8 cellular contexts compared by ENCODE assay signal in the genomic region with DNA sequence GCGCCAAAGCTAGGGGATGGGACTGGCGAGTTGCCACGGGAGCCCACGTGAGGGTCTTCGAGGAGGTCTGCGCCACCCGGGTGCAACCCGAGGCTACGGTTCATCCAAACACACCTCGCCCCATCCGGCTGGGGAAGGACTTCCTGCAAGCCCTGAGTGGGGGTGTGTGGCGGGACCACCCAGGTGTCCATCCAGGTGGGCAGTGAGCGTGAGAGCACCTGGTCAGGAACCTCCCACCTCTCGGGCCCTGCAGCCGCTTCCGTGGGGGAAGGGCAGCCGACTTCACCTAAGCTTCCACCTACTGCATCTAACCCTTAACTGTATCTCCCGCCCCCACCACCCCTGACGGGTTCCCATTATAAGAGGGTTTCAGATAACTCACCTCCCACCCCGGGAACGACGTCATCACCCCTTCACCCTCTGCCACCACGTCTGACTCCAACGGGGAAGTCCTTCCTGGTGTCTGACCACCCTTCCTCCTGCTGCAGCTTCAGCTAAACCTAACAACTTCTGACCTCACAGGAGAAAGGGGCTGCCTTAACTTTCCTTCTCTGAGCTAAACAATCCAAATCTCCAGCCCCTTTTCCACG. TPM values are rescaled to one million over a fixed set of nuclear protein-coding genes. Genes with fewer than 3 reads are reported as not detected.
DNase-seq lines count a peak whose midpoint lies in the region.
"Had no signal": no experiment of that assay in that cellular context is flagged by ENCODE, and none has a peak within 500 bp of the region (broad histone marks: within the 10 kb centered on the region; RNA-seq: fewer than 3 reads in every experiment).

No MANE protein-coding gene starts in this region.

- no peak overlapping the region for H3K14ac ChIP-seq in trophoblast cell (ENCODE audit: low read length)

- H3K27me3 ChIP-seq in HUES48 (ENCODE audit: control insufficient read depth, insufficient read depth, low read length) (peaks cover 53% of the 10 kb centered on the region), duodenal mucosa (ENCODE audit: control insufficient read depth in 1 of 2, insufficient read depth in 2 of 2, low read length in 2 of 2) (peaks cover 47 to 54% of the 10 kb centered on the region in 2 donors), trophoblast cell (ENCODE audit: insufficient read depth, low read length) (peaks cover 11% of the 10 kb centered on the region)

- H4K8ac ChIP-seq in trophoblast cell (ENCODE audit: low read depth, low read length), result no peak overlapping the region

- no peak overlapping the region for H3K9ac ChIP-seq in HUES48 (ENCODE audit: low read depth, low read length)
- peak overlapping the region in 1 of 2 donors; percentile 38 for H3K9ac ChIP-seq in duodenal mucosa (ENCODE audit: low read depth in 1 of 2, low read length in 2 of 2)
- H3K9ac ChIP-seq in trophoblast cell (ENCODE audit: low read length), result no peak overlapping the region

- peak; percentile 28 for DNase-seq in stimulated activated CD8-positive, alpha-beta memory T cell treated with anti-CD3 and anti-CD28 coated beads, Interleukin-12 subunit alpha, Interleukin-12 subunit beta, amount 100 ng/mL, for 4 hours (ENCODE audit: low read depth)
- DNase-seq in trophoblast cell, result no peak
- DNase-seq in MV-4-11 (lab: John Stamatoyannopoulos, UW), result no peak
- no peak for DNase-seq in NCI-H1105 (lab: John Stamatoyannopoulos, UW)

- H3K27me3 Mint-ChIP-seq in T-helper 1 cell treated with Interleukin-12 subunit alpha and Interleukin-12 subunit beta and Interleukin-4 antibody, amounts not matched to agents 30 μg/mL and 1 μg/mL, for 36 hours (ENCODE audit: low read depth), result peaks cover 34% of the 10 kb centered on the region

- H4K12ac ChIP-seq in trophoblast cell (ENCODE audit: low read depth, low read length), result no peak overlapping the region

- WGBS in trophoblast cell (ENCODE audit: extremely low coverage, insufficient coverage, insufficient read length), result no CpG with 5 or more reads among the region's 25 CpGs

- peaks cover 24% of the 10 kb centered on the region for H3K4me1 Mint-ChIP-seq in T-helper 1 cell treated with Interleukin-12 subunit alpha and Interleukin-12 subunit beta and Interleukin-4 antibody, amounts not matched to agents 30 μg/mL and 1 μg/mL, for 36 hours (ENCODE audit: low read depth)

- H3K9me3 Mint-ChIP-seq in T-helper 1 cell treated with Interleukin-12 subunit alpha and Interleukin-12 subunit beta and Interleukin-4 antibody, amounts not matched to agents 30 μg/mL and 1 μg/mL, for 36 hours, result no peaks in the 10 kb centered on the region

- H3K9me3 ChIP-seq in HUES48 (ENCODE audit: control insufficient read depth, insufficient read depth, low read length), result no peaks in the 10 kb centered on the region
- no peaks in the 10 kb centered on the region for H3K9me3 ChIP-seq in duodenal mucosa (ENCODE audit: control insufficient read depth in 1 of 2, low read length in 2 of 2)
- no peaks in the 10 kb centered on the region for H3K9me3 ChIP-seq in trophoblast cell (ENCODE audit: insufficient read depth, low read depth, low read length)
- H3K9me3 ChIP-seq: heart left ventricle had no signal

- no peaks in the 10 kb centered on the region for H3K36me3 ChIP-seq in HUES48 (ENCODE audit: control insufficient read depth, insufficient read depth, low read length)
- no peaks in the 10 kb centered on the region for H3K36me3 ChIP-seq in duodenal mucosa (ENCODE audit: control insufficient read depth in 1 of 2, insufficient read depth in 2 of 2, low read length in 2 of 2)
- H3K36me3 ChIP-seq in trophoblast cell (ENCODE audit: control insufficient read depth in 1 of 2, insufficient read depth in 2 of 2, low read length in 2 of 2), result no peaks in the 10 kb centered on the region
- H3K36me3 ChIP-seq: heart left ventricle had no signal

- H3K4me2 ChIP-seq in trophoblast cell (ENCODE audit: low read length), result no peak overlapping the region

- H2AK5ac ChIP-seq in trophoblast cell (ENCODE audit: low read length), result no peak overlapping the region

- no peaks in the 10 kb centered on the region for H3K79me2 ChIP-seq in trophoblast cell (ENCODE audit: control insufficient read depth, insufficient read depth, low read length, poor library complexity)

- no peak overlapping the region for H2BK12ac ChIP-seq in trophoblast cell (ENCODE audit: low read length)

- no peaks in the 10 kb centered on the region for H3K36me3 Mint-ChIP-seq in T-helper 1 cell treated with Interleukin-12 subunit alpha and Interleukin-12 subunit beta and Interleukin-4 antibody, amounts not matched to agents 30 μg/mL and 1 μg/mL, for 36 hours (ENCODE audit: low read depth)

- peak overlapping the region; percentile 74 for H3K4me3 Mint-ChIP-seq in T-helper 1 cell treated with Interleukin-12 subunit alpha and Interleukin-12 subunit beta and Interleukin-4 antibody, amounts not matched to agents 30 μg/mL and 1 μg/mL, for 36 hours

- H3K27ac ChIP-seq in HUES48 (ENCODE audit: low read depth, low read length), result no peak overlapping the region
- no peak overlapping the region for H3K27ac ChIP-seq in duodenal mucosa (ENCODE audit: low read depth, low read length)
- no peak overlapping the region for H3K27ac ChIP-seq in trophoblast cell (ENCODE audit: low read depth, low read length)

- H3K4me1 ChIP-seq in HUES48 (ENCODE audit: control insufficient read depth, insufficient read depth, low read length) (peaks cover 13% of the 10 kb centered on the region; the same call in 1 of the 2 replicates), duodenal mucosa (ENCODE audit: control insufficient read depth in 1 of 2, insufficient read depth in 2 of 2, low read length in 2 of 2) (peaks cover 22 to 28% of the 10 kb centered on the region in 2 donors), trophoblast cell (ENCODE audit: control insufficient read depth in 1 of 2, insufficient read depth in 2 of 2, low read length in 2 of 2) (peaks cover 12% of the 10 kb centered on the region in 2 experiments)

- H3K18ac ChIP-seq in trophoblast cell (ENCODE audit: low read length), result no peak overlapping the region

- no peak overlapping the region for H3K23ac ChIP-seq in trophoblast cell (ENCODE audit: low read length)

- H2BK5ac ChIP-seq in trophoblast cell (ENCODE audit: low read depth, low read length, poor library complexity), result no peak overlapping the region

- no peaks in the 10 kb centered on the region for H3K79me1 ChIP-seq in trophoblast cell (ENCODE audit: low read length)

- H2AFZ ChIP-seq in trophoblast cell (ENCODE audit: insufficient read depth, low read length, poor library complexity), result no peak overlapping the region

- H3K27ac Mint-ChIP-seq in T-helper 1 cell treated with Interleukin-12 subunit alpha and Interleukin-12 subunit beta and Interleukin-4 antibody, amounts not matched to agents 30 μg/mL and 1 μg/mL, for 36 hours, result peak overlapping the region; percentile 58

- H3K4me3 ChIP-seq in HUES48 (ENCODE audit: low read depth, low read length) (0 out of 2 replicates have a peak overlapping the region, but pooled peaks have one; percentile 40), duodenal mucosa (ENCODE audit: low read depth in 1 of 2, low read length in 2 of 2) (peak overlapping the region; percentile 54 to 58), trophoblast cell (ENCODE audit: low read depth, low read length) (no peak overlapping the region)

- H3K4ac ChIP-seq in trophoblast cell (ENCODE audit: low read depth, low read length), result no peak overlapping the region

- no peak overlapping the region for H4K91ac ChIP-seq in trophoblast cell (ENCODE audit: low read depth, low read length)

- no peak overlapping the region for H2BK120ac ChIP-seq in trophoblast cell (ENCODE audit: insufficient read depth, low read length, poor library complexity)

RNA-seq across cellular contexts. Expression of gene SMUG1, which starts 27.3 kb away (rescaled TPM):
- 19.5 and 20.5 TPM in 2 replicates for polyA plus RNA-seq in trophoblast cell (2013)
